Comparison of ENCODE assay signal across 2 cellular contexts in the genomic region with DNA sequence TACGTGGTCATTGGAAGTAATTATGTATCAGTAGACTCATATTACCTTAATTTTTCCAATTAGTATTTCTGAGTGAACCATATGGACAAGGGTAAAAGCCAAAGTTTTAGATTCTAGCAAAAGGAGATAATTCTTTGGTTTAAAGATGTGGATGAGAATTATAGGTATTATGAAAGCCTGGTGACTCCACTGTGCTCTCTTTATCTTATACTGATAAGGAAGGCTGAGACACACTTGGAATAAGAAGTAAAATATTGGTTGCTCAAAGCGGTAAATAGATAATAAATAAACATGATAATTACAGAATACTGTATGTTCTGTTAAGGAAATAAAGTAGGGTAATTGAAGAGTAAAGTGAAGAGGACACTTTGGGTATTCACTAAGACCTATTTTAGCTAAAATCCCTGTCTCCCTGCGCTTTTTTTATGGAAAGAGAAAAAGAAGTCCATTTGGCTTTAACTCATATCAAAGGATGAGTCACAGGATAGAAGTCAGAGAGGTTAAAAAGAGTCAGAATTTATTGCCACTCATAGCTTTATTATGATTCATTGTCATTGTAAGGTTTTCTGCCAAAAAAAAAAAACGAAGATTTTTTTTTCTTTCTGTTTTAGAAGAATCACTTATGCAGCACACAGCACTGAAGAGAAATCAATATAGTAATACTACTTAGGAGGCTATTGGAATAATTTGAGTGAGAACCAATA.
TF ChIP-seq lines count a peak whose summit lies in the region.

No MANE protein-coding gene starts in this region.

TF ChIP-seq in HCT116, 20 proteins besides CTCF, POLR2A, EP300 and RAD21 (continued from another document):
- TF ChIP-seq, protein P1, sequence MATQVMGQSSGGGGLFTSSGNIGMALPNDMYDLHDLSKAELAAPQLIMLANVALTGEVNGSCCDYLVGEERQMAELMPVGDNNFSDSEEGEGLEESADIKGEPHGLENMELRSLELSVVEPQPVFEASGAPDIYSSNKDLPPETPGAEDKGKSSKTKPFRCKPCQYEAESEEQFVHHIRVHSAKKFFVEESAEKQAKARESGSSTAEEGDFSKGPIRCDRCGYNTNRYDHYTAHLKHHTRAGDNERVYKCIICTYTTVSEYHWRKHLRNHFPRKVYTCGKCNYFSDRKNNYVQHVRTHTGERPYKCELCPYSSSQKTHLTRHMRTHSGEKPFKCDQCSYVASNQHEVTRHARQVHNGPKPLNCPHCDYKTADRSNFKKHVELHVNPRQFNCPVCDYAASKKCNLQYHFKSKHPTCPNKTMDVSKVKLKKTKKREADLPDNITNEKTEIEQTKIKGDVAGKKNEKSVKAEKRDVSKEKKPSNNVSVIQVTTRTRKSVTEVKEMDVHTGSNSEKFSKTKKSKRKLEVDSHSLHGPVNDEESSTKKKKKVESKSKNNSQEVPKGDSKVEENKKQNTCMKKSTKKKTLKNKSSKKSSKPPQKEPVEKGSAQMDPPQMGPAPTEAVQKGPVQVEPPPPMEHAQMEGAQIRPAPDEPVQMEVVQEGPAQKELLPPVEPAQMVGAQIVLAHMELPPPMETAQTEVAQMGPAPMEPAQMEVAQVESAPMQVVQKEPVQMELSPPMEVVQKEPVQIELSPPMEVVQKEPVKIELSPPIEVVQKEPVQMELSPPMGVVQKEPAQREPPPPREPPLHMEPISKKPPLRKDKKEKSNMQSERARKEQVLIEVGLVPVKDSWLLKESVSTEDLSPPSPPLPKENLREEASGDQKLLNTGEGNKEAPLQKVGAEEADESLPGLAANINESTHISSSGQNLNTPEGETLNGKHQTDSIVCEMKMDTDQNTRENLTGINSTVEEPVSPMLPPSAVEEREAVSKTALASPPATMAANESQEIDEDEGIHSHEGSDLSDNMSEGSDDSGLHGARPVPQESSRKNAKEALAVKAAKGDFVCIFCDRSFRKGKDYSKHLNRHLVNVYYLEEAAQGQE (IDR thresholded peaks at IDR 0.05; ENCODE audit: low read depth) = no peak
- TF ChIP-seq CEBPB (IDR thresholded peaks at IDR 0.05; ENCODE audit: low read depth) (0 out of 2 replicates have a peak, but pooled peaks have one; percentile 34), SIN3A (IDR thresholded peaks at IDR 0.05; ENCODE audit: low read depth) (no peak), EZH2 (IDR thresholded peaks at IDR 0.05) (no peak), ZFX (IDR thresholded peaks at IDR 0.05) (no peak), TCF7L2 (IDR thresholded peaks at IDR 0.05; ENCODE audit: borderline replicate concordance, extremely low read depth, insufficient read depth, insufficient read length) (peak; percentile 59), FOSL1 (IDR thresholded peaks at IDR 0.05; ENCODE audit: low read depth) (peak; percentile 87), JUND (IDR thresholded peaks at IDR 0.05) (peak; percentile 81), SRF (IDR thresholded peaks at IDR 0.05; ENCODE audit: low read depth) (no peak; the same call in 1 of the 2 replicates), EGR1 (IDR thresholded peaks at IDR 0.05; ENCODE audit: low read depth) (no peak)
- TF ChIP-seq, protein P2, sequence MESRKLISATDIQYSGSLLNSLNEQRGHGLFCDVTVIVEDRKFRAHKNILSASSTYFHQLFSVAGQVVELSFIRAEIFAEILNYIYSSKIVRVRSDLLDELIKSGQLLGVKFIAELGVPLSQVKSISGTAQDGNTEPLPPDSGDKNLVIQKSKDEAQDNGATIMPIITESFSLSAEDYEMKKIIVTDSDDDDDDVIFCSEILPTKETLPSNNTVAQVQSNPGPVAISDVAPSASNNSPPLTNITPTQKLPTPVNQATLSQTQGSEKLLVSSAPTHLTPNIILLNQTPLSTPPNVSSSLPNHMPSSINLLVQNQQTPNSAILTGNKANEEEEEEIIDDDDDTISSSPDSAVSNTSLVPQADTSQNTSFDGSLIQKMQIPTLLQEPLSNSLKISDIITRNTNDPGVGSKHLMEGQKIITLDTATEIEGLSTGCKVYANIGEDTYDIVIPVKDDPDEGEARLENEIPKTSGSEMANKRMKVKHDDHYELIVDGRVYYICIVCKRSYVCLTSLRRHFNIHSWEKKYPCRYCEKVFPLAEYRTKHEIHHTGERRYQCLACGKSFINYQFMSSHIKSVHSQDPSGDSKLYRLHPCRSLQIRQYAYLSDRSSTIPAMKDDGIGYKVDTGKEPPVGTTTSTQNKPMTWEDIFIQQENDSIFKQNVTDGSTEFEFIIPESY (IDR thresholded peaks at IDR 0.05; ENCODE audit: extremely low read depth, insufficient replicate concordance, low read length) = no peak
- TF ChIP-seq, protein P3, sequence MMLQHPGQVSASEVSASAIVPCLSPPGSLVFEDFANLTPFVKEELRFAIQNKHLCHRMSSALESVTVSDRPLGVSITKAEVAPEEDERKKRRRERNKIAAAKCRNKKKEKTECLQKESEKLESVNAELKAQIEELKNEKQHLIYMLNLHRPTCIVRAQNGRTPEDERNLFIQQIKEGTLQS (IDR thresholded peaks at IDR 0.05) = no peak

TF ChIP-seq in SK-N-SH, 30 proteins besides CTCF, POLR2A, EP300 and RAD21 (continued from another document):
- TF ChIP-seq, protein P1 (IDR thresholded peaks at IDR 0.05; ENCODE audit: low read depth, low read length) = no peak
- TF ChIP-seq RXRA (IDR thresholded peaks at IDR 0.05; ENCODE audit: borderline replicate concordance, low read depth) = peak; percentile 53; the same call in 1 of the 2 replicates
- peak; percentile 93 for TF ChIP-seq JUND (IDR thresholded peaks at IDR 0.05)
- TF ChIP-seq FOXJ3 (CRISPR knock-in tag; IDR thresholded peaks at IDR 0.05) = no peak
- peak; percentile 89 for TF ChIP-seq NFIC (IDR thresholded peaks at IDR 0.05; ENCODE audit: borderline replicate concordance)
- TF ChIP-seq, protein P4, sequence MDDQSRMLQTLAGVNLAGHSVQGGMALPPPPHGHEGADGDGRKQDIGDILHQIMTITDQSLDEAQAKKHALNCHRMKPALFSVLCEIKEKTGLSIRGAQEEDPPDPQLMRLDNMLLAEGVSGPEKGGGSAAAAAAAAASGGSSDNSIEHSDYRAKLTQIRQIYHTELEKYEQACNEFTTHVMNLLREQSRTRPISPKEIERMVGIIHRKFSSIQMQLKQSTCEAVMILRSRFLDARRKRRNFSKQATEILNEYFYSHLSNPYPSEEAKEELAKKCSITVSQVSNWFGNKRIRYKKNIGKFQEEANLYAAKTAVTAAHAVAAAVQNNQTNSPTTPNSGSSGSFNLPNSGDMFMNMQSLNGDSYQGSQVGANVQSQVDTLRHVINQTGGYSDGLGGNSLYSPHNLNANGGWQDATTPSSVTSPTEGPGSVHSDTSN (IDR thresholded peaks at IDR 0.05) = peak; percentile 92
- peak; percentile 43; the same call in 1 of the 2 replicates for TF ChIP-seq POLR2AphosphoS5 (IDR thresholded peaks at IDR 0.05; ENCODE audit: low read depth, low read length)
- TF ChIP-seq, protein P5, sequence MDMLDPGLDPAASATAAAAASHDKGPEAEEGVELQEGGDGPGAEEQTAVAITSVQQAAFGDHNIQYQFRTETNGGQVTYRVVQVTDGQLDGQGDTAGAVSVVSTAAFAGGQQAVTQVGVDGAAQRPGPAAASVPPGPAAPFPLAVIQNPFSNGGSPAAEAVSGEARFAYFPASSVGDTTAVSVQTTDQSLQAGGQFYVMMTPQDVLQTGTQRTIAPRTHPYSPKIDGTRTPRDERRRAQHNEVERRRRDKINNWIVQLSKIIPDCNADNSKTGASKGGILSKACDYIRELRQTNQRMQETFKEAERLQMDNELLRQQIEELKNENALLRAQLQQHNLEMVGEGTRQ (IDR thresholded peaks at IDR 0.05; ENCODE audit: borderline replicate concordance, low read depth, low read length) = no peak
- no peak for TF ChIP-seq TAF1 (IDR thresholded peaks at IDR 0.05; ENCODE audit: borderline replicate concordance, low read depth, low read length)
- no peak for TF ChIP-seq FOXM1 (IDR thresholded peaks at IDR 0.05; ENCODE audit: low read depth)
- peak; percentile 67; the same call in 1 of the 2 replicates for TF ChIP-seq MEF2A (IDR thresholded peaks at IDR 0.05; ENCODE audit: borderline replicate concordance, low read depth)
